ENCODE assay signal across 23 cellular contexts in genomic region chr22:50197000-50197800, GRCh38. TPM values are rescaled to one million over a fixed set of nuclear protein-coding genes. Genes with fewer than 3 reads are reported as not detected.
DNase-seq lines count a peak whose midpoint lies in the region; ATAC-seq lines count a peak whose summit lies in the region.
"Had no signal": no experiment of that assay in that cellular context is flagged by ENCODE, and none has a peak within 500 bp of the region (broad histone marks: within the 10 kb centered on the region; RNA-seq: fewer than 3 reads in every experiment).

No MANE protein-coding gene starts in this region.

- H3K27ac Mint-ChIP-seq in activated naive CD4-positive, alpha-beta T cell treated with anti-CD3 and anti-CD28 coated beads, Interleukin-2, amount 10 ng/mL, durations not matched to agents 7 days and 5 days, result peak overlapping the region; percentile 28
- H3K27ac Mint-ChIP-seq: activated CD4-positive, alpha-beta T cell treated with anti-CD3 and anti-CD28 coated beads for 36 hours had no signal

- no peak overlapping the region for H4K91ac ChIP-seq in neuronal stem cell (ENCODE audit: low read depth, low read length, poor library complexity)

- H3K4me3 Mint-ChIP-seq in activated naive CD4-positive, alpha-beta T cell treated with anti-CD3 and anti-CD28 coated beads, Interleukin-2, amount 10 ng/mL, durations not matched to agents 7 days and 5 days, result no peak overlapping the region
- H3K4me3 Mint-ChIP-seq: activated CD4-positive, alpha-beta T cell treated with anti-CD3 and anti-CD28 coated beads for 36 hours had no signal

- CTCF ChIA-PET in activated naive CD4-positive, alpha-beta T cell treated with anti-CD3 and anti-CD28 coated beads, Interleukin-2, amount 10 ng/mL, durations not matched to agents 7 days and 5 days (lab: Charles Lee), result interaction anchor here (0.8 kb wide), 1 partner anchor 10 kb away, joined by 3 read pairs; no protein-coding TSS in a partner anchor

- H2AK5ac ChIP-seq in neuronal stem cell (ENCODE audit: low read depth, low read length), result peak overlapping the region; percentile 14

- no peak overlapping the region for H2AFZ ChIP-seq in neuronal stem cell (ENCODE audit: low read length)
- H2AFZ ChIP-seq: GM23248 had no signal

- H3K18ac ChIP-seq in neuronal stem cell (ENCODE audit: low read length), result no peak overlapping the region

- no peak overlapping the region for H3K27ac ChIP-seq in neuronal stem cell (replicated peaks; ENCODE audit: low read length)
- H3K27ac ChIP-seq: GM23248, lower lobe of right lung had no signal

- H3K23ac ChIP-seq in neuronal stem cell (ENCODE audit: low read depth, low read length, poor library complexity), result no peak overlapping the region

- no peaks in the 10 kb centered on the region for H3K27me3 Mint-ChIP-seq in activated naive CD4-positive, alpha-beta T cell treated with anti-CD3 and anti-CD28 coated beads, Interleukin-2, amount 10 ng/mL, durations not matched to agents 7 days and 5 days
- H3K27me3 Mint-ChIP-seq: activated CD4-positive, alpha-beta T cell treated with anti-CD3 and anti-CD28 coated beads for 36 hours had no signal

- H3K9me3 Mint-ChIP-seq in activated naive CD4-positive, alpha-beta T cell treated with anti-CD3 and anti-CD28 coated beads, Interleukin-2, amount 10 ng/mL, durations not matched to agents 7 days and 5 days, result no peaks in the 10 kb centered on the region

- H4K8ac ChIP-seq in neuronal stem cell (ENCODE audit: low read depth, low read length), result no peak overlapping the region

- H3K27me3 ChIP-seq in neuronal stem cell (ENCODE audit: control insufficient read depth in 3 of 3, insufficient read depth in 3 of 3, low read depth in 1 of 3, low read length in 3 of 3), result no peaks in the 10 kb centered on the region

- H3K4me3 ChIP-seq in neuronal stem cell (ENCODE audit: low read length in 2 of 2), result no peak overlapping the region
- H3K4me3 ChIP-seq: GM23248, lower lobe of right lung, mucosa of descending colon had no signal

- no CpG with 5 or more reads among the region's 23 CpGs for WGBS in neuronal stem cell (ENCODE audit: extremely low coverage in 2 of 2, insufficient read length in 2 of 2, insufficient replicate concordance in 1 of 2), 2 donors

- ATAC-seq in GM19351 (IDR thresholded peaks at IDR 0.05; ENCODE audit: unreplicated experiment), result no peak
- ATAC-seq: activated CD4-positive, alpha-beta T cell treated with anti-CD3 and anti-CD28 coated beads for 36 hours; lower lobe of right lung; mucosa of descending colon; sciatic nerve had no signal

- no peak overlapping the region for H3K4ac ChIP-seq in neuronal stem cell (ENCODE audit: low read length)

- H3K4me1 ChIP-seq in neuronal stem cell (ENCODE audit: control insufficient read depth in 2 of 2, insufficient read depth in 1 of 2, low read depth in 1 of 2, low read length in 2 of 2), result peaks cover 9 to 11% of the 10 kb centered on the region in 2 donors

- peaks cover 22 to 45% of the 10 kb centered on the region in 2 donors for H3K36me3 ChIP-seq in neuronal stem cell (replicated peaks in 1 of 2; ENCODE audit: control insufficient read depth in 2 of 2, insufficient read depth in 2 of 2, low read length in 2 of 2)

- H3K36me3 Mint-ChIP-seq in activated naive CD4-positive, alpha-beta T cell treated with anti-CD3 and anti-CD28 coated beads, Interleukin-2, amount 10 ng/mL, durations not matched to agents 7 days and 5 days, result peaks cover 17% of the 10 kb centered on the region

- no peak overlapping the region for H2BK15ac ChIP-seq in neuronal stem cell (ENCODE audit: low read length)

- H2BK5ac ChIP-seq in neuronal stem cell (ENCODE audit: low read length), result peak overlapping the region; percentile 5

- no peak overlapping the region for H3K9ac ChIP-seq in neuronal stem cell (ENCODE audit: low read depth, low read length, poor library complexity)
- H3K9ac ChIP-seq: GM23248 had no signal

- H3K9me3 ChIP-seq in neuronal stem cell (replicated peaks in 1 of 2; ENCODE audit: control insufficient read depth in 2 of 2, insufficient read depth in 1 of 2, low read depth in 1 of 2, low read length in 2 of 2), result peaks cover 0 to 2% of the 10 kb centered on the region in 2 donors
- H3K9me3 ChIP-seq: lower lobe of right lung, mucosa of descending colon had no signal

- no peak for DNase-seq in activated naive CD4-positive, alpha-beta T cell treated with anti-CD3 and anti-CD28 coated beads, Interleukin-2, amount 10 ng/mL, durations not matched to agents 7 days and 5 days
- DNase-seq in activated naive CD4-positive, alpha-beta T cell treated with Interleukin-2 at 50 U/mL for 16 hours, result no peak
- no peak for DNase-seq in neuronal stem cell (ENCODE audit: low spot score)
- DNase-seq: activated CD4-positive, alpha-beta T cell treated with anti-CD3 and anti-CD28 coated beads for 36 hours; activated naive CD4-positive, alpha-beta T cell treated with anti-CD3 and anti-CD28 coated beads, Interleukin-2, amount 50 U/mL, for 16 hours; AML-193; amygdala; DMS79; effector memory CD4-positive, alpha-beta T cell; erythroblast; GF-D8; GM23248; lower lobe of right lung; mucosa of descending colon; NCI-H1105 treated with DMSO at 0.1 percent for 48 hours; NCI-H2029; NCI-H2227 treated with DMSO at 0.1 percent for 48 hours; NCI-H69; posterior cingulate gyrus; stimulated activated CD4-positive, alpha-beta T cell treated with anti-CD3 and anti-CD28 coated beads, Interleukin-4, amount 100 ng/mL, for 4 hours; stimulated activated naive CD4-positive, alpha-beta T cell had no signal

- H2BK120ac ChIP-seq in neuronal stem cell (ENCODE audit: low read depth, low read length), result no peak overlapping the region

- peaks cover 20% of the 10 kb centered on the region for H3K4me1 Mint-ChIP-seq in activated naive CD4-positive, alpha-beta T cell treated with anti-CD3 and anti-CD28 coated beads, Interleukin-2, amount 10 ng/mL, durations not matched to agents 7 days and 5 days

- H3K79me1 ChIP-seq in neuronal stem cell (ENCODE audit: low read depth, low read length), result peaks cover 19% of the 10 kb centered on the region

- no peak overlapping the region for H2BK12ac ChIP-seq in neuronal stem cell (ENCODE audit: low read length)

- H3K4me2 ChIP-seq in neuronal stem cell (ENCODE audit: insufficient read depth, low read length, poor library complexity, severe bottlenecking), result no peak overlapping the region

- H3K14ac ChIP-seq in neuronal stem cell (ENCODE audit: low read length), result no peak overlapping the region

RNA-seq across cellular contexts. Expression of gene SELENOO, which starts 3.6 kb away (rescaled TPM):
- 11.5 TPM for polyA plus RNA-seq in neuronal stem cell (2013, experiment 1 of 2)
- 11.4 TPM for polyA plus RNA-seq in neuronal stem cell (2013, experiment 2 of 2)

RNA-seq across cellular contexts. Expression of gene TRABD, which starts 11.5 kb away (rescaled TPM):
- 34.5 TPM for polyA plus RNA-seq in neuronal stem cell (2013, experiment 1 of 2)
- polyA plus RNA-seq in neuronal stem cell (2013, experiment 2 of 2), result 33.8 TPM

RNA-seq across cellular contexts. Expression of gene PANX2, which starts 26.7 kb away (rescaled TPM):
- polyA plus RNA-seq in neuronal stem cell (2013, experiment 1 of 2), result 3.0 TPM
- 3.1 TPM for polyA plus RNA-seq in neuronal stem cell (2013, experiment 2 of 2)

RNA-seq across cellular contexts. Expression of gene TUBGCP6, which starts 47.6 kb away (rescaled TPM):
- 12.1 TPM for polyA plus RNA-seq in neuronal stem cell (2013, experiment 1 of 2)
- polyA plus RNA-seq in neuronal stem cell (2013, experiment 2 of 2), result 12.1 TPM

RNA-seq across cellular contexts. Expression of gene HDAC10, which starts 53.9 kb away (rescaled TPM):
- polyA plus RNA-seq in neuronal stem cell (2013, experiment 1 of 2), result 20.1 TPM
- 18.8 TPM for polyA plus RNA-seq in neuronal stem cell (2013, experiment 2 of 2)
